8 cellular contexts compared by ENCODE assay signal in genomic region chr3:9792405-9793160, GRCh38. TPM values are rescaled to one million over a fixed set of nuclear protein-coding genes. Genes with fewer than 3 reads are reported as not detected.
A peak's percentile ranks its signal among the peaks of the same experiment; 100 is the strongest.
DNase-seq lines count a peak whose midpoint lies in the region; ATAC-seq and TF ChIP-seq lines count a peak whose summit lies in the region.

Gene ARPC4 (plus strand): TSS chr3:9793082. CDS start chr3:9793122, 40 bp downstream.
Gene TADA3 (minus strand): TSS chr3:9792473. CDS start chr3:9791466, 1,007 bp downstream.

- intact Hi-C loops in aorta (cut with DNase I): loop anchor here (5.0 kb wide), 1 partner anchor 40 kb away; no protein-coding TSS in a partner anchor

- no peaks in the 10 kb centered on the region for H3K4me1 ChIP-seq in aorta (ENCODE audit: control insufficient read depth in 1 of 2, insufficient read depth in 2 of 2, low read length in 2 of 2)

- peaks cover 0 to 7% of the 10 kb centered on the region in 2 donors for H3K36me3 ChIP-seq in aorta (ENCODE audit: control insufficient read depth in 1 of 2, insufficient read depth in 2 of 2, low read length in 1 of 2)

- H3K27me3 ChIP-seq in aorta (ENCODE audit: control insufficient read depth in 1 of 2, insufficient read depth in 2 of 2, low read length in 1 of 2): no peaks in the 10 kb centered on the region

- H3K9me3 ChIP-seq in aorta (ENCODE audit: control insufficient read depth, low read length): no peaks in the 10 kb centered on the region

- no peak for TF ChIP-seq CTCF in astrocyte of the cerebellum (IDR thresholded peaks at IDR 0.05; ENCODE audit: low read depth, low read length, missing control alignments)

- ATAC-seq in GM18517 (IDR thresholded peaks at IDR 0.05; ENCODE audit: unreplicated experiment) (peak; percentile 83), HG03039 (IDR thresholded peaks at IDR 0.05; ENCODE audit: unreplicated experiment) (peak; percentile 77), aorta (ENCODE audit: low FRiP score) (peak; percentile 97)

- WGBS in aorta, 2 donors: 0% methylated on average over 58 to 65 of the region's 65 CpGs

- H3K27ac ChIP-seq in aorta (ENCODE audit: low read depth in 1 of 2, low read length in 2 of 2): peak within 1 kb of the TSS; percentile 74 to 79

- peak; percentile 80 to 90 for DNase-seq in NCI-H2081 (lab: John Stamatoyannopoulos, UW)
- peak; percentile 83 for DNase-seq in T-helper 9 cell
- peak; percentile 92 for DNase-seq in astrocyte of the cerebellum (ENCODE audit: low read depth)
- peak; percentile 96 for DNase-seq in hepatic stellate cell (ENCODE audit: low spot score)
- peak; percentile 87 for DNase-seq in renal cortical epithelial cell (ENCODE audit: low read depth)
- DNase-seq in aorta: peak; percentile 96 to 98

- H3K4me3 ChIP-seq in astrocyte of the cerebellum (ENCODE audit: low read depth, low read length) (peak within 1 kb of the TSS; percentile 97), aorta (ENCODE audit: low read length in 2 of 2) (peak within 1 kb of the TSS; percentile 87)

- in situ Hi-C loops in astrocyte of the cerebellum (cut with HindIII; ENCODE audit: low sequenced_read_pairs): no loop called here

RNA-seq across cellular contexts. Expression of gene ARPC4, which starts in this region (rescaled TPM):
- 212 and 474 TPM in 2 replicates for total RNA-seq in renal cortical epithelial cell
- total RNA-seq in aorta: 100 to 1,000 TPM; 126 to 165 TPM
- polyA plus RNA-seq in aorta: 100 to 1,000 TPM in 1 of 2 donors, 10 to 100 TPM in 1; 98.4 to 165 TPM

RNA-seq across cellular contexts. Expression of gene TADA3, which starts in this region (rescaled TPM):
- total RNA-seq in renal cortical epithelial cell: 55.2 and 57.5 TPM in 2 replicates
- total RNA-seq in aorta: 10 to 100 TPM; 44.9 to 48.3 TPM
- 10 to 100 TPM; 50.4 to 52.0 TPM for polyA plus RNA-seq in aorta

Comparison
In these comparisons a context has a peak if more than half of its experiments do, and no peak if none do; other contexts are left out.
1. Peak in every context shown above with its lines: DNase-seq, ATAC-seq, H3K4me3 ChIP-seq and H3K27ac ChIP-seq.